Comparison of ENCODE assay signal across 9 cellular contexts in genomic region chr10:133278577-133279265, GRCh38. TPM values are rescaled to one million over a fixed set of nuclear protein-coding genes. Genes with fewer than 3 reads are reported as not detected.
A peak's percentile ranks its signal among the peaks of the same experiment; 100 is the strongest.
DNase-seq lines count a peak whose midpoint lies in the region; ATAC-seq and TF ChIP-seq lines count a peak whose summit lies in the region.
"Had no signal": no experiment of that assay in that cellular context is flagged by ENCODE, and none has a peak within 500 bp of the region (broad histone marks: within the 10 kb centered on the region; RNA-seq: fewer than 3 reads in every experiment).

No MANE protein-coding gene starts in this region.

- peak overlapping the region; percentile 86 for H3K4me3 Mint-ChIP-seq in T-helper 1 cell treated with Interleukin-12 subunit alpha and Interleukin-12 subunit beta and Interleukin-4 antibody, amounts not matched to agents 30 μg/mL and 1 μg/mL, for 36 hours
- H3K4me3 Mint-ChIP-seq in central memory CD8-positive, alpha-beta T cell: peak overlapping the region; percentile 87
- H3K4me3 Mint-ChIP-seq in natural killer cell: peak overlapping the region; percentile 92
- H3K4me3 Mint-ChIP-seq: brain had no signal

- intact Hi-C loops in natural killer cell (cut with micrococcal nuclease): loop anchor here (1.0 to 5.0 kb wide), 3 partner anchors 20 to 114 kb away; partner anchors contain the start of genes MTG1, TUBGCP2 and ZNF511

- peaks cover 17% of the 10 kb centered on the region for H3K4me1 Mint-ChIP-seq in T-helper 1 cell treated with Interleukin-12 subunit alpha and Interleukin-12 subunit beta and Interleukin-4 antibody, amounts not matched to agents 30 μg/mL and 1 μg/mL, for 36 hours (ENCODE audit: low read depth)
- peaks cover 36% of the 10 kb centered on the region for H3K4me1 Mint-ChIP-seq in central memory CD8-positive, alpha-beta T cell
- H3K4me1 Mint-ChIP-seq in natural killer cell: peaks cover 28 to 49% of the 10 kb centered on the region in 2 donors
- H3K4me1 Mint-ChIP-seq: brain had no signal

- peak; percentile 40 for ATAC-seq in GM18907 (IDR thresholded peaks at IDR 0.05; ENCODE audit: unreplicated experiment)
- ATAC-seq in HG03280 (IDR thresholded peaks at IDR 0.05; ENCODE audit: unreplicated experiment): peak; percentile 37
- peak; percentile 63 for ATAC-seq in central memory CD8-positive, alpha-beta T cell (replicated peaks; ENCODE audit: extremely low read depth, poor library complexity, severe bottlenecking)
- ATAC-seq in natural killer cell: peak; percentile 63 to 84 (median 73)
- no peak for ATAC-seq in HG02588 (IDR thresholded peaks at IDR 0.05; ENCODE audit: unreplicated experiment)

- DNase-seq in A172 (ENCODE audit: low spot score) (peak; percentile 87), natural killer cell (peak; percentile 85), DMS79 (lab: John Stamatoyannopoulos, UW) (no peak)
- DNase-seq in central memory CD8-positive, alpha-beta T cell (ENCODE audit: low spot score in 2 of 2): peak; percentile 62 to 76

- no peaks in the 10 kb centered on the region for H3K9me3 Mint-ChIP-seq in T-helper 1 cell treated with Interleukin-12 subunit alpha and Interleukin-12 subunit beta and Interleukin-4 antibody, amounts not matched to agents 30 μg/mL and 1 μg/mL, for 36 hours
- no peaks in the 10 kb centered on the region for H3K9me3 Mint-ChIP-seq in central memory CD8-positive, alpha-beta T cell
- H3K9me3 Mint-ChIP-seq in natural killer cell: no peaks in the 10 kb centered on the region
- H3K9me3 Mint-ChIP-seq: brain had no signal

- no peak for TF ChIP-seq CTCF in natural killer cell (IDR thresholded peaks at IDR 0.05)

- peaks cover 26% of the 10 kb centered on the region for H3K36me3 Mint-ChIP-seq in T-helper 1 cell treated with Interleukin-12 subunit alpha and Interleukin-12 subunit beta and Interleukin-4 antibody, amounts not matched to agents 30 μg/mL and 1 μg/mL, for 36 hours (ENCODE audit: low read depth)
- H3K36me3 Mint-ChIP-seq in central memory CD8-positive, alpha-beta T cell (ENCODE audit: insufficient read depth): peaks cover 36% of the 10 kb centered on the region
- no peaks in the 10 kb centered on the region for H3K36me3 Mint-ChIP-seq in natural killer cell

- H3K27me3 Mint-ChIP-seq in T-helper 1 cell treated with Interleukin-12 subunit alpha and Interleukin-12 subunit beta and Interleukin-4 antibody, amounts not matched to agents 30 μg/mL and 1 μg/mL, for 36 hours (ENCODE audit: low read depth): no peaks in the 10 kb centered on the region
- no peaks in the 10 kb centered on the region for H3K27me3 Mint-ChIP-seq in central memory CD8-positive, alpha-beta T cell
- no peaks in the 10 kb centered on the region for H3K27me3 Mint-ChIP-seq in natural killer cell (ENCODE audit: low read depth in 2 of 2)

- H3K27ac Mint-ChIP-seq in T-helper 1 cell treated with Interleukin-12 subunit alpha and Interleukin-12 subunit beta and Interleukin-4 antibody, amounts not matched to agents 30 μg/mL and 1 μg/mL, for 36 hours: peak overlapping the region; percentile 95
- H3K27ac Mint-ChIP-seq in central memory CD8-positive, alpha-beta T cell (ENCODE audit: low read depth): peak overlapping the region; percentile 97
- peak overlapping the region; percentile 98 for H3K27ac Mint-ChIP-seq in natural killer cell
- H3K27ac Mint-ChIP-seq: brain had no signal

RNA-seq across cellular contexts. Expression of gene ADAM8, which starts 2.1 kb away (rescaled TPM):
- 0.31 and 0.93 TPM in 2 replicates for total RNA-seq in A172 (2014; rRNA removed; shearing (Covaris generic))
- total RNA-seq in natural killer cell: 100 to 1,000 TPM; 357 to 682 (median 425) TPM

RNA-seq across cellular contexts. Expression of gene TUBGCP2, which starts 30.0 kb away (rescaled TPM):
- 29.3 and 35.9 TPM in 2 replicates for total RNA-seq in A172 (2014; rRNA removed; shearing (Covaris generic))
- 10 to 100 TPM; 74.3 to 81.8 (median 78.7) TPM for total RNA-seq in natural killer cell

RNA-seq across cellular contexts. Expression of gene ZNF511, which starts 30.0 kb away (rescaled TPM):
- 13.4 and 26.6 TPM in 2 replicates for total RNA-seq in A172 (2014; rRNA removed; shearing (Covaris generic))
- total RNA-seq in natural killer cell: 10 to 100 TPM; 28.1 to 39.0 (median 32.4) TPM

RNA-seq across cellular contexts. Expression of gene VENTX, which starts 41.1 kb away (rescaled TPM):
- total RNA-seq in A172 (2014; rRNA removed; shearing (Covaris generic)): not detected in 2 replicates
- total RNA-seq in natural killer cell: 1 to 10 TPM in 1 of 3 donors, under 1 TPM in 2; 0.48 to 4.1 (median 0.75) TPM

RNA-seq across cellular contexts. Expression of gene UTF1, which starts 48.7 kb away (rescaled TPM):
- not detected in 2 replicates for total RNA-seq in A172 (2014; rRNA removed; shearing (Covaris generic))
- total RNA-seq in natural killer cell: under 1 TPM in 2 of 3 donors, not detected in 1; 0.31 to 0.33 TPM

Comparison
In these comparisons a context has a peak if more than half of its experiments do, and no peak if none do; other contexts are left out.
1. RNA of gene ADAM8, which starts 2.1 kb away (total RNA-seq): 357 to 682 TPM in natural killer cell; 0.31 to 0.93 TPM in A172; every median in the first group is over 100 times any median in the second.
2. Peak in every context shown above with its lines, with median percentiles within 50 percentile points of each other: H3K27ac Mint-ChIP-seq and H3K4me3 Mint-ChIP-seq.